Comparison of ENCODE assay signal across 21 cellular contexts in the genomic region with DNA sequence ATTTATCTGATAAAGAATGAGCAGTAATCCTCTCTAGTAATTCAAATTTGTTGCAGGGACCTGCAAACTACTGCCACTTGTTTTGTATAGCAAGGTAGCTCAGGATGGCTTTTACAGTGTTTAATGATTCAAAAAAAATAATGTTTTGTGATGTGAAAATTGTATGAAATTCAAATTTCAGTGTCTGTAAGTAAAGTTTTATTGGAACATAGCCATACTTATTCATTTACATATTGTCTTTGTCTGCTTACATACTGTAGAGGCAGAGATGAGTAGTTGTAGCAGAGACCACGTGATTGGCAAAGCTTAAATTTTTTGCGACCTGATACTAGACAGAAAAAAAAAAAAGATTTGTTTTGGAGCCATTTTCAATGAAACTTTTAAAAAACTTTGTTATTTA. TPM values are rescaled to one million over a fixed set of nuclear protein-coding genes. Genes with fewer than 3 reads are reported as not detected.
DNase-seq lines count a peak whose midpoint lies in the region; ATAC-seq and TF ChIP-seq lines count a peak whose summit lies in the region.
"Had no signal": no experiment of that assay in that cellular context is flagged by ENCODE, and none has a peak within 500 bp of the region (broad histone marks: within the 10 kb centered on the region; RNA-seq: fewer than 3 reads in every experiment).

No MANE protein-coding gene starts in this region.

- no peak for TF ChIP-seq RAD21 in IMR-90 (IDR thresholded peaks at IDR 0.05; ENCODE audit: low read length)

- H2AK5ac ChIP-seq in IMR-90 (ENCODE audit: low read depth, low read length), result no peak overlapping the region

- H2AFZ ChIP-seq in IMR-90 (replicated peaks; ENCODE audit: low read length, poor library complexity), result no peak overlapping the region
- H2AFZ ChIP-seq: GM23248 had no signal

- POLR2A ChIA-PET in IMR-90 (lab: Charles Lee; ENCODE audit: unreplicated experiment), result no interaction called here

- no peak overlapping the region for H3K9ac ChIP-seq in IMR-90 (ENCODE audit: low read depth, low read length)
- H3K9ac ChIP-seq: GM23248 had no signal

- H3K9me1 ChIP-seq in IMR-90 (ENCODE audit: insufficient read depth, low read length), result peaks cover 3% of the 10 kb centered on the region; the same call in 1 of the 2 replicates

- H2BK120ac ChIP-seq in IMR-90 (ENCODE audit: low read depth, low read length), result no peak overlapping the region

- no TSS peak for BruUV-seq in IMR-90 (replicated peaks; lab: Mats Ljungman, UMichigan)

- peak overlapping the region; percentile 46 for H2BK5ac ChIP-seq in IMR-90 (ENCODE audit: low read depth, low read length, poor library complexity, severe bottlenecking)

- no peak for TF ChIP-seq POLR2A in IMR-90 (IDR thresholded peaks at IDR 0.05; ENCODE audit: low read depth, low read length)

- no CpG with 5 or more reads among the region's 2 CpGs for WGBS in IMR-90 (ENCODE audit: extremely low coverage in 2 of 2, insufficient read length in 1 of 2), 2 experiments

- intact Hi-C loops in IMR-90 (cut with micrococcal nuclease), result no loop called here

- H3K36me3 Mint-ChIP-seq in osteocyte (ENCODE audit: unreplicated experiment), result peaks cover 2% of the 10 kb centered on the region
- H3K36me3 Mint-ChIP-seq: activated CD8-positive, alpha-beta memory T cell treated with anti-CD3 and anti-CD28 coated beads, Interleukin-2, amount 10 ng/mL, durations not matched to agents 7 days and 5 days had no signal

- H3K4me1 ChIP-seq in IMR-90 (ENCODE audit: control insufficient read depth, insufficient read depth, low read length), result peaks cover 8% of the 10 kb centered on the region

- DNase-seq in IMR-90 (no peak), osteocyte (ENCODE audit: extremely low spot score, unreplicated experiment) (no peak), mucosa of gallbladder (ENCODE audit: low spot score) (no peak), NCI-H1930 (lab: John Stamatoyannopoulos, UW) (no peak)
- DNase-seq in activated CD8-positive, alpha-beta memory T cell treated with anti-CD3 and anti-CD28 coated beads, Interleukin-2, amount 50 U/mL, for 48 hours, result no peak
- DNase-seq: activated CD8-positive, alpha-beta memory T cell treated with anti-CD3 and anti-CD28 coated beads, Interleukin-2, amount 10 ng/mL, durations not matched to agents 7 days and 5 days; anterior cingulate cortex; Calu3; effector CD8-positive, alpha-beta T cell; esophagus squamous epithelium; GM23248; left ventricle myocardium superior; NCI-H187 treated with DMSO at 0.1 percent for 48 hours; posterior cingulate gyrus; SIG-M5; transverse colon had no signal

- peaks cover 2% of the 10 kb centered on the region; the same call in 1 of the 2 replicates for H4K20me1 ChIP-seq in IMR-90 (ENCODE audit: insufficient read depth, low read length)

- H3K27me3 Mint-ChIP-seq in osteocyte (ENCODE audit: unreplicated experiment), result no peaks in the 10 kb centered on the region
- H3K27me3 Mint-ChIP-seq: activated CD8-positive, alpha-beta memory T cell treated with anti-CD3 and anti-CD28 coated beads, Interleukin-2, amount 10 ng/mL, durations not matched to agents 7 days and 5 days had no signal

- H3K56ac ChIP-seq in IMR-90 (ENCODE audit: extremely low read depth, insufficient read depth, low read length), result no peak overlapping the region

- peaks cover 0 to 21% of the 10 kb centered on the region in 2 experiments; a peak in 2 of 4 replicates for H3K79me1 ChIP-seq in IMR-90 (ENCODE audit: low read depth in 1 of 2, low read length in 2 of 2)

- dilution Hi-C loops in IMR-90 (cut with HindIII; ENCODE audit: low sequenced_read_pairs, unreplicated experiment), result no loop called here

- no peak overlapping the region for H3K18ac ChIP-seq in IMR-90 (ENCODE audit: low read depth, low read length)

- H3K4me1 Mint-ChIP-seq in osteocyte (ENCODE audit: unreplicated experiment), result peaks cover 94% of the 10 kb centered on the region
- H3K4me1 Mint-ChIP-seq: activated CD8-positive, alpha-beta memory T cell treated with anti-CD3 and anti-CD28 coated beads, Interleukin-2, amount 10 ng/mL, durations not matched to agents 7 days and 5 days had no signal

- no peaks in the 10 kb centered on the region for H3K9me3 Mint-ChIP-seq in osteocyte (ENCODE audit: unreplicated experiment)
- H3K9me3 Mint-ChIP-seq: T-helper 2 cell treated with Interferon-gamma antibody and Interleukin-4, amounts not matched to agents 5 μg/mL and 100 μg/mL, for 36 hours had no signal

- no peak overlapping the region for H3K23ac ChIP-seq in IMR-90 (ENCODE audit: low read depth, low read length)

- no peak overlapping the region for H3K4me3 Mint-ChIP-seq in osteocyte (ENCODE audit: unreplicated experiment)
- H3K4me3 Mint-ChIP-seq: activated CD8-positive, alpha-beta memory T cell treated with anti-CD3 and anti-CD28 coated beads, Interleukin-2, amount 10 ng/mL, durations not matched to agents 7 days and 5 days; T-helper 2 cell treated with Interferon-gamma antibody and Interleukin-4, amounts not matched to agents 5 μg/mL and 100 μg/mL, for 36 hours had no signal

- TF ChIP-seq CTCF in IMR-90 (conservative IDR thresholded peaks at IDR 0.05; ENCODE audit: low read depth, low read length), result no peak
- TF ChIP-seq CTCF in osteocyte (IDR thresholded peaks at IDR 0.05), result no peak

- 0 out of 4 replicates have a peak overlapping the region, but pooled peaks of 1 of the 2 experiments have one; percentile 5 for H4K8ac ChIP-seq in IMR-90 (ENCODE audit: low read depth in 2 of 2, low read length in 2 of 2)

- CTCF ChIA-PET in IMR-90 (lab: Yijun Ruan, JAX), result interaction anchor here (0.5 to 1.2 kb wide), 3 partner anchors 30 to 1498 kb away, joined by 3 to 4 read pairs (median 3); no protein-coding TSS in a partner anchor

- in situ Hi-C loops in IMR-90 (cut with MboI; ENCODE audit: low sequenced_read_pairs), result loop anchor here (25.0 kb wide), 1 partner anchor 1550 kb away; no protein-coding TSS in a partner anchor

- H3K9me3 ChIP-seq in IMR-90 (ENCODE audit: control insufficient read depth, insufficient read depth, low read length), result no peaks in the 10 kb centered on the region
- H3K9me3 ChIP-seq: esophagus squamous epithelium, transverse colon had no signal

- no peak overlapping the region for H4K91ac ChIP-seq in IMR-90 (ENCODE audit: insufficient read depth, low read depth, low read length)

- H3K27ac Mint-ChIP-seq in osteocyte (ENCODE audit: unreplicated experiment), result peak overlapping the region; percentile 94
- H3K27ac Mint-ChIP-seq: activated CD8-positive, alpha-beta memory T cell treated with anti-CD3 and anti-CD28 coated beads, Interleukin-2, amount 10 ng/mL, durations not matched to agents 7 days and 5 days; T-helper 2 cell treated with Interferon-gamma antibody and Interleukin-4, amounts not matched to agents 5 μg/mL and 100 μg/mL, for 36 hours had no signal

- H2AK9ac ChIP-seq in IMR-90 (replicated peaks; ENCODE audit: low read depth, low read length, poor library complexity), result no peak overlapping the region

- ATAC-seq in GM19023 (IDR thresholded peaks at IDR 0.05; ENCODE audit: unreplicated experiment) (peak; percentile 43), GM21723 (IDR thresholded peaks at IDR 0.05; ENCODE audit: unreplicated experiment) (peak; percentile 35), IMR-90 (ENCODE audit: low read depth) (no peak), GM18870 (IDR thresholded peaks at IDR 0.05; ENCODE audit: unreplicated experiment) (no peak)
- ATAC-seq: activated CD8-positive, alpha-beta memory T cell treated with anti-CD3 and anti-CD28 coated beads, Interleukin-2, amount 10 ng/mL, durations not matched to agents 7 days and 5 days; HepG2; left ventricle myocardium superior had no signal

- H2BK20ac ChIP-seq in IMR-90 (ENCODE audit: low read depth, low read length), result no peak overlapping the region

- no peak overlapping the region for H4K5ac ChIP-seq in IMR-90 (ENCODE audit: low read depth, low read length)

- no peak overlapping the region; the same call in 1 of the 2 replicates for H3K4ac ChIP-seq in IMR-90 (ENCODE audit: low read depth, low read length)

- no peaks in the 10 kb centered on the region for H3K36me3 ChIP-seq in IMR-90 (ENCODE audit: control insufficient read depth, insufficient read depth, low read length)
- H3K36me3 ChIP-seq: esophagus squamous epithelium, transverse colon had no signal

- H2BK15ac ChIP-seq in IMR-90 (ENCODE audit: low read depth, low read length), result no peak overlapping the region

- no peak overlapping the region for H3K14ac ChIP-seq in IMR-90 (replicated peaks; ENCODE audit: low read depth, low read length)

- H3K27ac ChIP-seq in IMR-90 (ENCODE audit: insufficient read depth, low read length), result no peak overlapping the region

- no peak overlapping the region for H3K4me2 ChIP-seq in IMR-90 (ENCODE audit: low read depth, low read length)

- H3K4me3 ChIP-seq in IMR-90 (ENCODE audit: insufficient read depth, low read depth, low read length), result no peak overlapping the region
- H3K4me3 ChIP-seq: esophagus squamous epithelium, GM23248, transverse colon had no signal

- no peaks in the 10 kb centered on the region for H3K27me3 ChIP-seq in IMR-90 (ENCODE audit: control insufficient read depth, insufficient read depth, low read length)
- H3K27me3 ChIP-seq: esophagus squamous epithelium, transverse colon had no signal

TF ChIP-seq in IMR-90, 13 proteins besides CTCF, POLR2A, EP300 and RAD21:
- no peak for TF ChIP-seq MAZ (IDR thresholded peaks at IDR 0.05; ENCODE audit: borderline replicate concordance, low read depth, low read length)
- no peak for TF ChIP-seq RCOR1 (IDR thresholded peaks at IDR 0.05; ENCODE audit: insufficient replicate concordance, low read length)
- no peak for TF ChIP-seq RFX5 (IDR thresholded peaks at IDR 0.05; ENCODE audit: low read depth, low read length)
- no peak for TF ChIP-seq MXI1 (IDR thresholded peaks at IDR 0.05; ENCODE audit: borderline replicate concordance, low read depth, low read length)

RNA-seq across cellular contexts. Expression of a gene that starts 6.5 kb away (rescaled TPM):
- total RNA-seq in IMR-90 (2012; rRNA removed) (0.72 and 0.83 TPM in 2 replicates), osteocyte (0.55 and 0.75 TPM in 2 replicates), mucosa of gallbladder (2.6 TPM)
- 0.56 and 0.79 TPM in 2 replicates for polyA plus RNA-seq in IMR-90 (2012; rRNA removed)
- 0.24 TPM in 2 replicates for polyA plus RNA-seq in IMR-90 (2012; cell fraction: cytosol; rRNA removed)
- 0.16 and 1.5 TPM in 2 replicates for polyA plus RNA-seq in IMR-90 (2012; cell fraction: nucleus; rRNA removed; ENCODE audit: low replicate concordance)
- total RNA-seq: activated CD8-positive, alpha-beta memory T cell treated with anti-CD3 and anti-CD28 coated beads, Interleukin-2, amount 10 ng/mL, durations not matched to agents 7 days and 5 days had no signal

RNA-seq across cellular contexts. Expression of a gene that starts 7.6 kb away (rescaled TPM):
- total RNA-seq in IMR-90 (2012; rRNA removed) (63.1 and 110 TPM in 2 replicates), osteocyte (75.5 and 86.7 TPM in 2 replicates), mucosa of gallbladder (104 TPM)
- polyA plus RNA-seq in IMR-90 (2012; rRNA removed), result 57.7 and 59.0 TPM in 2 replicates
- polyA plus RNA-seq in IMR-90 (2012; cell fraction: cytosol; rRNA removed), result 37.1 and 54.2 TPM in 2 replicates
- polyA plus RNA-seq in IMR-90 (2012; cell fraction: nucleus; rRNA removed; ENCODE audit: low replicate concordance), result 25.1 and 52.9 TPM in 2 replicates

Comparison
In these comparisons a context has a peak if more than half of its experiments do, and no peak if none do; other contexts are left out.
1. ATAC-seq: peak in GM19023 (single experiment) and GM21723 (single experiment); none in IMR-90 (single experiment) and GM18870 (single experiment).